Comparison of ENCODE assay signal across 9 cellular contexts in genomic region chr16:84514874-84515835, GRCh38. TPM values are rescaled to one million over a fixed set of nuclear protein-coding genes. Genes with fewer than 3 reads are reported as not detected.
DNase-seq lines count a peak whose midpoint lies in the region; ATAC-seq and TF ChIP-seq lines count a peak whose summit lies in the region.
"Had no signal": no experiment of that assay in that cellular context is flagged by ENCODE, and none has a peak within 500 bp of the region (broad histone marks: within the 10 kb centered on the region; RNA-seq: fewer than 3 reads in every experiment).

No MANE protein-coding gene starts in this region.

- H3K36me3 ChIP-seq in OCI-LY1 (ENCODE audit: insufficient read depth, low read length) (no peaks in the 10 kb centered on the region), gastrocnemius medialis (no peaks in the 10 kb centered on the region), esophagus muscularis mucosa (no peaks in the 10 kb centered on the region)

- no peaks in the 10 kb centered on the region for H4K20me1 ChIP-seq in OCI-LY1 (ENCODE audit: insufficient read depth, low read length)

- H3K4me3 ChIP-seq in OCI-LY1 (ENCODE audit: low read depth, low read length, poor library complexity, severe bottlenecking) (peak overlapping the region; percentile 29), gastrocnemius medialis (no peak overlapping the region), esophagus muscularis mucosa (no peak overlapping the region)
- H3K4me3 ChIP-seq: SK-N-MC had no signal

- H3K27me3 ChIP-seq in OCI-LY1 (ENCODE audit: insufficient read depth, low read length) (no peaks in the 10 kb centered on the region), gastrocnemius medialis (no peaks in the 10 kb centered on the region), esophagus muscularis mucosa (no peaks in the 10 kb centered on the region)

- H3K27ac Mint-ChIP-seq in natural killer cell treated with Interleukin-12 subunit alpha and Interleukin-12 subunit beta and Interleukin-15 and Interleukin-18, amount 100 ng/mL, for 72 hours: peak overlapping the region; percentile 79 to 81

- peaks cover 39 to 40% of the 10 kb centered on the region in 2 donors for H3K4me1 Mint-ChIP-seq in natural killer cell treated with Interleukin-12 subunit alpha and Interleukin-12 subunit beta and Interleukin-15 and Interleukin-18, amount 100 ng/mL, for 72 hours (ENCODE audit: low read depth in 2 of 2)

- peak; percentile 88 for ATAC-seq in GM18873 (IDR thresholded peaks at IDR 0.05; ENCODE audit: low FRiP score, unreplicated experiment)
- peak; percentile 88 for ATAC-seq in HG02943 (IDR thresholded peaks at IDR 0.05; ENCODE audit: low read depth, unreplicated experiment)
- peak; percentile 91 to 93 for ATAC-seq in natural killer cell treated with Interleukin-12 subunit alpha and Interleukin-12 subunit beta and Interleukin-15 and Interleukin-18, amount 100 ng/mL, for 72 hours
- no peak for ATAC-seq in gastrocnemius medialis

- no peaks in the 10 kb centered on the region for H3K9me2 ChIP-seq in OCI-LY1 (ENCODE audit: low read depth, low read length)

- intact Hi-C loops in gastrocnemius medialis (cut with DNase I; ENCODE audit: low total_unique reads) (no loop called here), esophagus muscularis mucosa (cut with DNase I) (loop anchor here (5.0 kb wide), 1 partner anchor 212 kb away; no protein-coding TSS in a partner anchor)

- no peaks in the 10 kb centered on the region for H3K79me2 ChIP-seq in OCI-LY1 (ENCODE audit: insufficient read depth, low read length)

- in situ Hi-C loops in gastrocnemius medialis (cut with MboI; ENCODE audit: low sequenced_read_pairs in 4 of 4): loop anchor here (5.0 to 25.0 kb wide), 6 partner anchors 107 to 472 kb away; no protein-coding TSS in a partner anchor

- TF ChIP-seq CTCF in OCI-LY1 (IDR thresholded peaks at IDR 0.05; ENCODE audit: low read length): no peak
- TF ChIP-seq CTCF in gastrocnemius medialis (IDR thresholded peaks at IDR 0.05 in 4 of 5, conservative IDR thresholded peaks at IDR 0.05 in 1 of 5): no peak
- TF ChIP-seq CTCF in esophagus muscularis mucosa (IDR thresholded peaks at IDR 0.05): no peak

- H2AFZ ChIP-seq in OCI-LY1 (ENCODE audit: low read length): peak overlapping the region; percentile 12; the same call in 1 of the 2 replicates

- H3K27me3 Mint-ChIP-seq in natural killer cell treated with Interleukin-12 subunit alpha and Interleukin-12 subunit beta and Interleukin-15 and Interleukin-18, amount 100 ng/mL, for 72 hours: peaks cover 0 to 5% of the 10 kb centered on the region in 2 donors

- H3K9ac ChIP-seq in OCI-LY1 (ENCODE audit: low read length): peak overlapping the region; percentile 72

- WGBS in esophagus muscularis mucosa: 85% methylated on average over 18 of the region's 26 CpGs

- H3K4me1 ChIP-seq in OCI-LY1 (ENCODE audit: insufficient read depth, low read length, severe bottlenecking): peaks cover 36% of the 10 kb centered on the region
- peaks cover 3 to 6% of the 10 kb centered on the region in 2 donors for H3K4me1 ChIP-seq in gastrocnemius medialis
- peaks cover 0 to 10% (median 9%) of the 10 kb centered on the region in 4 donors for H3K4me1 ChIP-seq in esophagus muscularis mucosa

- H3K9me3 Mint-ChIP-seq in natural killer cell treated with Interleukin-12 subunit alpha and Interleukin-12 subunit beta and Interleukin-15 and Interleukin-18, amount 100 ng/mL, for 72 hours: no peaks in the 10 kb centered on the region

- H3K9me3 ChIP-seq in OCI-LY1 (ENCODE audit: low read length) (no peaks in the 10 kb centered on the region), gastrocnemius medialis (no peaks in the 10 kb centered on the region), esophagus muscularis mucosa (no peaks in the 10 kb centered on the region)

- no peak for TF ChIP-seq EP300 in esophagus muscularis mucosa (IDR thresholded peaks at IDR 0.05)

- H3K36me3 Mint-ChIP-seq in natural killer cell treated with Interleukin-12 subunit alpha and Interleukin-12 subunit beta and Interleukin-15 and Interleukin-18, amount 100 ng/mL, for 72 hours: no peaks in the 10 kb centered on the region

- peak; percentile 58 to 64 for DNase-seq in activated T-helper 1 cell treated with anti-CD3 and anti-CD28 coated beads, Interleukin-2, amount 50 U/mL, for 16 hours (ENCODE audit: low read depth in 1 of 2, low spot score in 1 of 2)
- peak; percentile 78 for DNase-seq in natural killer cell treated with Interleukin-12 subunit alpha and Interleukin-12 subunit beta and Interleukin-15 and Interleukin-18, amount 100 ng/mL, for 72 hours (ENCODE audit: low spot score)
- DNase-seq in gastrocnemius medialis (no peak), esophagus muscularis mucosa (ENCODE audit: extremely low spot score) (no peak), NCI-H524 treated with DMSO at 0.1 percent for 48 hours (lab: John Stamatoyannopoulos, UW) (no peak)

- no peak for TF ChIP-seq POLR2A in gastrocnemius medialis (IDR thresholded peaks at IDR 0.05)
- no peak for TF ChIP-seq POLR2A in esophagus muscularis mucosa (IDR thresholded peaks at IDR 0.05; ENCODE audit: low read depth)

- H3K4me2 ChIP-seq in OCI-LY1 (ENCODE audit: low read length): peak overlapping the region; percentile 60

- 0 out of 2 replicates have a peak, but pooled peaks cover 7% of the 10 kb centered on the region for H3F3A ChIP-seq in OCI-LY1 (ENCODE audit: insufficient read depth, low read length)

- peak overlapping the region; percentile 98 for H3K27ac ChIP-seq in OCI-LY1 (ENCODE audit: low read depth, low read length, poor library complexity, severe bottlenecking)
- no peak overlapping the region for H3K27ac ChIP-seq in gastrocnemius medialis
- no peak overlapping the region for H3K27ac ChIP-seq in esophagus muscularis mucosa (replicated peaks in 1 of 4)
- H3K27ac ChIP-seq: SK-N-MC had no signal

- peak overlapping the region; percentile 70 for H3K4me3 Mint-ChIP-seq in natural killer cell treated with Interleukin-12 subunit alpha and Interleukin-12 subunit beta and Interleukin-15 and Interleukin-18, amount 100 ng/mL, for 72 hours

RNA-seq across cellular contexts. Expression of gene MEAK7, which starts 10.7 kb away (rescaled TPM):
- total RNA-seq in natural killer cell treated with Interleukin-12 subunit alpha and Interleukin-12 subunit beta and Interleukin-15 and Interleukin-18, amount 100 ng/mL, for 72 hours: 10 to 100 TPM in 1 of 2 donors, 1 to 10 TPM in 1; 9.4 to 10.0 TPM
- 1 to 10 TPM; 2.6 to 7.1 (median 5.0) TPM for total RNA-seq in gastrocnemius medialis
- total RNA-seq in esophagus muscularis mucosa: 10 to 100 TPM in 2 of 4 donors, 1 to 10 TPM in 2; 8.3 to 13.0 (median 9.6) TPM

Comparison
In these comparisons a context has a peak if more than half of its experiments do, and no peak if none do; other contexts are left out.
1. ATAC-seq: peak in GM18873 (single experiment), HG02943 (single experiment) and natural killer cell treated with Interleukin-12 subunit alpha and Interleukin-12 subunit beta and Interleukin-15 and Interleukin-18, amount 100 ng/mL, for 72 hours (2 of 2); none in gastrocnemius medialis (0 of 2).
2. DNase-seq: peak in activated T-helper 1 cell treated with anti-CD3 and anti-CD28 coated beads, Interleukin-2, amount 50 U/mL, for 16 hours (2 of 2) and natural killer cell treated with Interleukin-12 subunit alpha and Interleukin-12 subunit beta and Interleukin-15 and Interleukin-18, amount 100 ng/mL, for 72 hours (single experiment); none in gastrocnemius medialis (0 of 2), esophagus muscularis mucosa (single experiment) and NCI-H524 treated with DMSO at 0.1 percent for 48 hours (single experiment).